Comparison of ENCODE assay signal across 7 cellular contexts in genomic region chr14:105999361-106000028, GRCh38.
A peak's percentile ranks its signal among the peaks of the same experiment; 100 is the strongest.
DNase-seq lines count a peak whose midpoint lies in the region; ATAC-seq and TF ChIP-seq lines count a peak whose summit lies in the region.

No MANE protein-coding gene starts in this region.

- DNase-seq in NOMO-1 treated with dmso at 0.1 percent for 144 hours (lab: John Stamatoyannopoulos, UW; ENCODE audit: unreplicated experiment) (peak; percentile 19), left ventricle myocardium inferior (peak; percentile 40), hepatic stellate cell (ENCODE audit: low spot score) (no peak)
- peak; percentile 31 for DNase-seq in stimulated activated CD8-positive, alpha-beta memory T cell treated with anti-CD3 and anti-CD28 coated beads, Interleukin-15, amount 100 ng/mL, for 24 hours (ENCODE audit: low read depth)

- H3K4me1 Mint-ChIP-seq in activated T-helper 17 cell treated with anti-CD3 and anti-CD28 coated beads, Interleukin-2, amount 50 U/mL, for 72 hours: peaks cover 18% of the 10 kb centered on the region

- intact Hi-C loops in left ventricle myocardium inferior (cut with micrococcal nuclease): no loop called here

- H3K9me3 Mint-ChIP-seq in activated T-helper 17 cell treated with anti-CD3 and anti-CD28 coated beads, Interleukin-2, amount 50 U/mL, for 72 hours: no peaks in the 10 kb centered on the region

- peak; percentile 5 for TF ChIP-seq CTCF in left ventricle myocardium inferior (IDR thresholded peaks at IDR 0.05; ENCODE audit: borderline replicate concordance)

- H3K27me3 ChIP-seq in left ventricle myocardium inferior (ENCODE audit: low read depth): peaks cover 6% of the 10 kb centered on the region

- H3K4me1 ChIP-seq in left ventricle myocardium inferior: no peaks in the 10 kb centered on the region

- no peaks in the 10 kb centered on the region for H3K9me3 ChIP-seq in left ventricle myocardium inferior (replicated peaks)

- H3K27ac Mint-ChIP-seq in activated T-helper 17 cell treated with anti-CD3 and anti-CD28 coated beads, Interleukin-2, amount 50 U/mL, for 72 hours: no peak overlapping the region

- H3K27me3 Mint-ChIP-seq in activated T-helper 17 cell treated with anti-CD3 and anti-CD28 coated beads, Interleukin-2, amount 50 U/mL, for 72 hours: no peaks in the 10 kb centered on the region

- peak overlapping the region; percentile 54 for H3K4me3 Mint-ChIP-seq in activated T-helper 17 cell treated with anti-CD3 and anti-CD28 coated beads, Interleukin-2, amount 50 U/mL, for 72 hours

- ATAC-seq in GM18498 (IDR thresholded peaks at IDR 0.05; ENCODE audit: unreplicated experiment) (peak; percentile 77), HG02610 (IDR thresholded peaks at IDR 0.05; ENCODE audit: unreplicated experiment) (peak; percentile 66)
- peak; percentile 91 for ATAC-seq in activated T-helper 17 cell treated with anti-CD3 and anti-CD28 coated beads, Interleukin-2, amount 50 U/mL, for 72 hours (replicated peaks)

- H3K27ac ChIP-seq in left ventricle myocardium inferior (replicated peaks): no peak overlapping the region

- no peaks in the 10 kb centered on the region for H3K36me3 Mint-ChIP-seq in activated T-helper 17 cell treated with anti-CD3 and anti-CD28 coated beads, Interleukin-2, amount 50 U/mL, for 72 hours (ENCODE audit: low read depth)

- H3K36me3 ChIP-seq in left ventricle myocardium inferior: no peaks in the 10 kb centered on the region

- H3K4me3 ChIP-seq in left ventricle myocardium inferior: no peak overlapping the region
